34 cellular contexts compared by ENCODE assay signal in genomic region chr7:90408142-90408541, GRCh38.
"Had no signal": no experiment of that assay in that cellular context is flagged by ENCODE, and none has a peak within 500 bp of the region (broad histone marks: within the 10 kb centered on the region; RNA-seq: fewer than 3 reads in every experiment).

No MANE protein-coding gene starts in this region.

- H3K27me3 ChIP-seq: adrenal gland, body of pancreas, brain microvascular endothelial cell, breast epithelium had no signal

- DNase-seq: activated B cell treated with CpG ODN at 0.5 μM for 24 hours; activated CD4-positive, alpha-beta memory T cell treated with anti-CD3 and anti-CD28 coated beads for 36 hours; activated CD4-positive, alpha-beta T cell treated with anti-CD3 and anti-CD28 coated beads for 4 hours; activated CD4-positive, alpha-beta T cell treated with anti-CD3 and anti-CD28 coated beads, Interleukin-2, amount 10 ng/mL, durations not matched to agents 24 days and 14 days; activated CD4-positive, alpha-beta T cell treated with anti-CD3 and anti-CD28 coated beads, Interleukin-2, amount 50 U/mL, for 1 hour; activated CD4-positive, alpha-beta T cell treated with anti-CD3 and anti-CD28 coated beads, Interleukin-2, amount 50 U/mL, for 4 hours; activated CD4-positive, CD25-positive, alpha-beta regulatory T cell treated with anti-CD3 and anti-CD28 coated beads, Interleukin-2, amount 50 U/mL, for 72 hours; activated CD8-positive, alpha-beta memory T cell treated with anti-CD3 and anti-CD28 coated beads, Interleukin-2, amount 50 U/mL, for 4 hours; activated CD8-positive, alpha-beta T cell treated with anti-CD3 and anti-CD28 coated beads for 36 hours; activated effector memory CD4-positive, alpha-beta T cell treated with anti-CD3 and anti-CD28 coated beads, Interleukin-2, amount 50 U/mL, for 16 hours; activated gamma-delta T cell treated with Interleukin-2 at 50 U/mL for 16 hours; activated naive CD4-positive, alpha-beta T cell; activated naive CD4-positive, alpha-beta T cell treated with anti-CD3 and anti-CD28 coated beads for 36 hours; activated naive CD4-positive, alpha-beta T cell treated with anti-CD3 and anti-CD28 coated beads, Interleukin-2, amount 50 U/mL, for 16 hours; activated naive CD8-positive, alpha-beta T cell treated with anti-CD3 and anti-CD28 coated beads for 36 hours; activated T-cell treated with anti-CD3 and anti-CD28 coated beads for 4 hours; activated T-cell treated with anti-CD3 and anti-CD28 coated beads, Interleukin-2, amount 50 U/mL, for 1 hour; activated T-cell treated with anti-CD3 and anti-CD28 coated beads, Interleukin-2, amount 50 U/mL, for 4 hours; activated T-cell treated with anti-CD3 and anti-CD28 coated beads, Interleukin-2, amount 50 U/mL, for 72 hours; adrenal gland; amniotic stem cell; aorta; body of pancreas; brain microvascular endothelial cell; central memory CD4-positive, alpha-beta T cell; T-helper 1 cell; T-helper 2 cell; T-helper 9 cell; WERI-Rb-1 had no signal

- H3K36me3 ChIP-seq: breast epithelium had no signal

- H3K9me3 ChIP-seq: adrenal gland, body of pancreas, breast epithelium had no signal

- H3K27ac ChIP-seq: adrenal gland, brain microvascular endothelial cell, WERI-Rb-1 had no signal

- FAIRE-seq: astrocyte, TTC549 had no signal

- ATAC-seq: activated CD8-positive, alpha-beta T cell treated with anti-CD3 and anti-CD28 coated beads for 36 hours; activated naive CD4-positive, alpha-beta T cell treated with anti-CD3 and anti-CD28 coated beads, Interleukin-2, amount 50 U/mL, for 72 hours; activated T-cell treated with anti-CD3 and anti-CD28 coated beads, Interleukin-2, amount 50 U/mL, for 4 hours; activated T-cell treated with anti-CD3 and anti-CD28 coated beads, Interleukin-2, amount 50 U/mL, for 72 hours; activated T-helper 17 cell treated with anti-CD3 and anti-CD28 coated beads, Interleukin-2, amount 50 U/mL, for 72 hours; body of pancreas had no signal

- H3K4me3 ChIP-seq: adrenal gland, body of pancreas, breast epithelium had no signal
